In the genomic region with DNA sequence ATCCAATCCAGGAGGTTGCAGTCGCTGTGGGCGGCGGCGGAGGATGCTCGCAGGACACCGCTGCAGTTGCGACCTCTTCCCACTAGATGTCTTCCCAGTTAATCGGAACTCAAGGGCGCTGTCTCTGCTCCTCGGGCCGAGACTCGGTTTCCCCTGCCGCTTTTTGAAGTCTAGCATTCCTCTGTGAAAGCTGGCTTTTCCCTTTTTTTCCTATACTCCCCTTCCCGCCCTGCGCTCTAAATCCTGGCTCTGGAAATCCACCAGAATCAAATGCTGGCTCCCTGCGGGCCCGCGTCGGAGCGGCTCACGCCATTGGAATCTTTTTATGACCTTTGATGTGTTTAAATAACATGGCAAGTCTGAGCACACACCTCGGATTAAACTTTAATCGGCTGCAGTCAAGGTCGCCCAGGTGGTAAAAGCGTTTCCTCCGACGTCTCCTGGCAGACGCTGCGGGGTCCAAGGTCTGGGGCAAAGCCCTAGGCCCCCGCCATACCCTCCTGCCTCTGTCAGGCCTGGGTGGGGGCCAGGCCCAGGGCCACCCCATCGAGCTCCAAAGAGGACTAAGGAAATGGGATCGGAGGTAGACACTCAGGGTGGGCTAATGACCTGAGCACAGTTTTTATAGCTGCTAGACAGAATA, we compare ENCODE assay signal across 8 cellular contexts.
DNase-seq lines count a peak whose midpoint lies in the region; ATAC-seq and TF ChIP-seq lines count a peak whose summit lies in the region.

No MANE protein-coding gene starts in this region.

- TF ChIP-seq CTCF in GM20000 (IDR thresholded peaks at IDR 0.05; ENCODE audit: extremely low read depth, missing control alignments) (peak; percentile 77), RWPE1 (conservative IDR thresholded peaks at IDR 0.05; ENCODE audit: low read depth) (peak; percentile 87), brain microvascular endothelial cell (IDR thresholded peaks at IDR 0.05; ENCODE audit: low read depth, low read length, missing control alignments) (peak; percentile 84)

- peak overlapping the region; percentile 20 for H3K4me3 ChIP-seq in brain microvascular endothelial cell (ENCODE audit: low read depth, low read length)

- CTCF ChIA-PET in RWPE1 (lab: Yijun Ruan, JAX), result interaction anchor here (0.6 to 1.2 kb wide), 5 partner anchors 207 to 709 kb away, joined by 3 to 5 read pairs (median 4); no protein-coding TSS in a partner anchor

- ATAC-seq in GM21737 (IDR thresholded peaks at IDR 0.05; ENCODE audit: unreplicated experiment) (no peak), HG03139 (IDR thresholded peaks at IDR 0.05; ENCODE audit: unreplicated experiment) (no peak)

- H3K27ac ChIP-seq in RWPE1 (no peak overlapping the region; the same call in 1 of the 2 replicates), brain microvascular endothelial cell (no peak overlapping the region)

- H3K36me3 ChIP-seq in brain microvascular endothelial cell (replicated peaks), result no peaks in the 10 kb centered on the region

- H3K27me3 ChIP-seq in brain microvascular endothelial cell (replicated peaks), result peaks cover 95% of the 10 kb centered on the region

- in situ Hi-C loops in ACHN (cut with HindIII; ENCODE audit: low pct_ligation_motif_present, low pct_unique_long_range_greater_than_20kb, low sequenced_read_pairs), result loop anchor here (25.0 kb wide), 1 partner anchor 377 kb away; no protein-coding TSS in a partner anchor
- in situ Hi-C loops in brain microvascular endothelial cell (cut with HindIII; ENCODE audit: low pct_ligation_motif_present, low sequenced_read_pairs), result loop anchor here (25.0 kb wide), 1 partner anchor 377 kb away; no protein-coding TSS in a partner anchor

- POLR2A ChIA-PET in RWPE1 (lab: Yijun Ruan, JAX; ENCODE audit: low non-redundant PET), result no interaction called here

- DNase-seq in ACHN (peak; percentile 71), GM20000 (ENCODE audit: low spot score) (peak; percentile 83), RWPE1 (ENCODE audit: low spot score) (no peak), brain microvascular endothelial cell (peak; percentile 40), islet precursor cell (peak; percentile 83)
- peak; percentile 37 for DNase-seq in stimulated activated CD4-positive, alpha-beta T cell treated with anti-CD3 and anti-CD28 coated beads, Interleukin-1b, Interleukin-23, amount 100 ng/mL, for 48 hours
